ENCODE assay signal across 9 cellular contexts in the genomic region with DNA sequence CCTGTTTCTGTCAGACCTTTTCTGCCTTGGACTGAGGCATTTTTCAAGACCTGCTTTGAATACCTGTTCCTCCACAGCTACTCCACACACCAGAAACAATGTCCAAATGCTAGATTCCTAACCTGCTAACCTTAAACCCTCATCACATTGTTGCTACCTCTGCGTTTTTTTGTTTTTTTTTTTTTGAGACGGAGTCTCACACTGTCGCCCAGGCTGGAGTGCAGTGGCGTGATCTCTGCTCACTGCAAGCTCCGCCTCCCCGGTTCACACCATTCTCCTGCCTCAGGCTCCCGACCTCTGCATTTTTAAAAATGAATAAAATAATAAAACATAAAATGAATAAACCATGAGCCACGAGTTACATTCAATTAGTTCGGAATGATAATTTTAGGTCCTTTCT.
DNase-seq lines count a peak whose midpoint lies in the region; ATAC-seq and TF ChIP-seq lines count a peak whose summit lies in the region.
"Had no signal": no experiment of that assay in that cellular context is flagged by ENCODE, and none has a peak within 500 bp of the region (broad histone marks: within the 10 kb centered on the region; RNA-seq: fewer than 3 reads in every experiment).

No MANE protein-coding gene starts in this region.

- no peak for TF ChIP-seq CTCF in DND-41 (IDR thresholded peaks at IDR 0.05; ENCODE audit: borderline replicate concordance, extremely low read depth, low read length, poor library complexity, severe bottlenecking)
- TF ChIP-seq CTCF in OCI-LY1 (IDR thresholded peaks at IDR 0.05; ENCODE audit: low read length) = no peak

- H3K4me1 ChIP-seq in DND-41 (ENCODE audit: insufficient read depth, low read length) = peaks cover 41% of the 10 kb centered on the region
- peaks cover 23% of the 10 kb centered on the region for H3K4me1 ChIP-seq in OCI-LY1 (ENCODE audit: insufficient read depth, low read length, severe bottlenecking)
- peaks cover 11% of the 10 kb centered on the region for H3K4me1 ChIP-seq in endocrine pancreas (ENCODE audit: control insufficient read depth, insufficient read depth, low read length)

- H3K4me2 ChIP-seq in DND-41 (ENCODE audit: insufficient read depth, low read length) = peak overlapping the region; percentile 60
- H3K4me2 ChIP-seq in OCI-LY1 (ENCODE audit: low read length) = peak overlapping the region; percentile 91

- H3K4me3 ChIP-seq in DND-41 (ENCODE audit: low read depth in 1 of 2, low read length in 2 of 2) = peak overlapping the region; percentile 73 to 79
- peak overlapping the region; percentile 94 for H3K4me3 ChIP-seq in OCI-LY1 (ENCODE audit: low read depth, low read length, poor library complexity, severe bottlenecking)
- peak overlapping the region; percentile 86 for H3K4me3 ChIP-seq in endocrine pancreas (ENCODE audit: control insufficient read depth, insufficient read depth, low read length)

- peak overlapping the region; percentile 91 for H3K27ac ChIP-seq in DND-41 (ENCODE audit: low read length)
- H3K27ac ChIP-seq in OCI-LY1 (ENCODE audit: low read depth, low read length, poor library complexity, severe bottlenecking) = peak overlapping the region; percentile 79

- no peaks in the 10 kb centered on the region for H3F3A ChIP-seq in OCI-LY1 (ENCODE audit: insufficient read depth, low read length)

- H3K9ac ChIP-seq in DND-41 (ENCODE audit: low read depth, low read length) (peak overlapping the region; percentile 75), OCI-LY1 (ENCODE audit: low read length) (peak overlapping the region; percentile 94), endocrine pancreas (ENCODE audit: control insufficient read depth, insufficient read depth, low read length) (no peak overlapping the region)

- peaks cover 58% of the 10 kb centered on the region for H3K79me2 ChIP-seq in DND-41 (ENCODE audit: insufficient read depth, low read length)
- peaks cover 35% of the 10 kb centered on the region for H3K79me2 ChIP-seq in OCI-LY1 (ENCODE audit: insufficient read depth, low read length)

- no peaks in the 10 kb centered on the region for H4K20me1 ChIP-seq in DND-41 (ENCODE audit: insufficient read depth, low read length)
- H4K20me1 ChIP-seq in OCI-LY1 (ENCODE audit: insufficient read depth, low read length) = no peaks in the 10 kb centered on the region

- H2AFZ ChIP-seq in DND-41 (ENCODE audit: low read depth, low read length) (peak overlapping the region; percentile 79), OCI-LY1 (ENCODE audit: low read length) (no peak overlapping the region)

- no peaks in the 10 kb centered on the region for H3K9me2 ChIP-seq in OCI-LY1 (ENCODE audit: low read depth, low read length)

- DNase-seq in DND-41 (peak; percentile 59), pons (ENCODE audit: low spot score) (peak; percentile 6), NCI-H526 (lab: John Stamatoyannopoulos, UW) (no peak), GM19238 (ENCODE audit: insufficient read length, low spot score) (no peak), EL (no peak)

- H3K9me3 ChIP-seq in DND-41 (ENCODE audit: insufficient read depth, low read length, severe bottlenecking) (no peaks in the 10 kb centered on the region), OCI-LY1 (ENCODE audit: low read length) (no peaks in the 10 kb centered on the region), endocrine pancreas (ENCODE audit: control insufficient read depth, low read length) (no peaks in the 10 kb centered on the region)

- H3K27me3 ChIP-seq in DND-41 (ENCODE audit: insufficient read depth, low read length, poor library complexity) (no peaks in the 10 kb centered on the region), OCI-LY1 (ENCODE audit: insufficient read depth, low read length) (no peaks in the 10 kb centered on the region), endocrine pancreas (ENCODE audit: control insufficient read depth, insufficient read depth, low read length) (no peaks in the 10 kb centered on the region)
- H3K27me3 ChIP-seq: cardiac muscle cell had no signal

- H3K36me3 ChIP-seq in DND-41 (ENCODE audit: insufficient read depth, low read length) (peaks cover 4% of the 10 kb centered on the region; the same call in 1 of the 2 replicates), OCI-LY1 (ENCODE audit: insufficient read depth, low read length) (peaks cover 12% of the 10 kb centered on the region), endocrine pancreas (ENCODE audit: control insufficient read depth, insufficient read depth, low read length) (no peaks in the 10 kb centered on the region)
- H3K36me3 ChIP-seq: cardiac muscle cell had no signal

- ATAC-seq in DND-41 (ENCODE audit: insufficient read depth, low read depth) (no peak), HG02852 (IDR thresholded peaks at IDR 0.05; ENCODE audit: unreplicated experiment) (no peak)

Comparison
In these comparisons a context has a peak if more than half of its experiments do, and no peak if none do; other contexts are left out.
1. DNase-seq: peak in DND-41 (single experiment) and pons (single experiment); none in NCI-H526 (0 of 2), GM19238 (single experiment) and EL (single experiment).
2. Peak in every context shown above with its lines, with median percentiles within 50 percentile points of each other: H3K4me3 ChIP-seq.